In genomic region chr17:44359001-44359400, GRCh38 we compare ENCODE assay signal across 1 cellular context.
TF ChIP-seq lines count a peak whose summit lies in the region.

No MANE protein-coding gene starts in this region.

TF ChIP-seq in GM23338, 12 proteins besides CTCF, POLR2A, EP300 and RAD21:
- TF ChIP-seq REST (IDR thresholded peaks at IDR 0.05; ENCODE audit: unreplicated experiment) (no peak), ETS1 (IDR thresholded peaks at IDR 0.05) (no peak), POLR2AphosphoS5 (IDR thresholded peaks at IDR 0.05; ENCODE audit: low read depth) (no peak), EZH2phosphoT487 (IDR thresholded peaks at IDR 0.05; ENCODE audit: unreplicated experiment) (no peak), EZH2 (IDR thresholded peaks at IDR 0.05; ENCODE audit: low read depth, unreplicated experiment) (no peak), ZNF462 (CRISPR knock-in tag; IDR thresholded peaks at IDR 0.05) (no peak), CREB1 (CRISPR knock-in tag; IDR thresholded peaks at IDR 0.05; ENCODE audit: low read depth) (no peak), NANOG (IDR thresholded peaks at IDR 0.05; ENCODE audit: borderline replicate concordance) (no peak), JUNB (IDR thresholded peaks at IDR 0.05; ENCODE audit: unreplicated experiment) (no peak), STAT1 (IDR thresholded peaks at IDR 0.05; ENCODE audit: unreplicated experiment) (no peak), ZNF331 (CRISPR knock-in tag; IDR thresholded peaks at IDR 0.05; ENCODE audit: low read depth) (no peak), ZNF114 (CRISPR knock-in tag; IDR thresholded peaks at IDR 0.05) (no peak)
TF ChIP-seq in GM23338: peak in this region for 0.
